Comparison of ENCODE assay signal across 16 cellular contexts in the genomic region with DNA sequence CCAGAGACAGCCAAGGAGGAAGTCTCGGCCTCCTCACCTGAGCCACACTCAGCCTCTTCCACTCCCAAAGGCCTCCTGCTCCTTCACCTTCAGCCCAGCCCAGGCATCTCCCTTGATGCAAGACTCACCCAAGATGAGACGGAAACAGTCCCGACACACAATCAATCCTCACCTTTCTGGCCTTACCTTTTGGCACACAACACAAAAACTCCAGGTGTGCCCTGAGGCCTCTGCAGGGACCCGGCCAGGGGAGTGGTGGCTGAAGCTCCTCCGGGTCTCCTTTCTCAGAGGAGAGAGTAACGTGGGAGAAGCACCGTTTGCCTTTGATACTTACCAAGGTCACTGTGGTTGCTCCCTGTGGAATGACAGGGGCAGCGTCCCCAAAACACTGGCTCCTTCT. TPM values are rescaled to one million over a fixed set of nuclear protein-coding genes. Genes with fewer than 3 reads are reported as not detected.
"Had no signal": no experiment of that assay in that cellular context is flagged by ENCODE, and none has a peak within 500 bp of the region (broad histone marks: within the 10 kb centered on the region; RNA-seq: fewer than 3 reads in every experiment).

No MANE protein-coding gene starts in this region.

- H3K27ac ChIP-seq: epithelial cell of prostate, esophagus muscularis mucosa, gastrocnemius medialis, parathyroid adenoma, stomach had no signal

- H3K27ac Mint-ChIP-seq: effector memory CD8-positive, alpha-beta T cell; mesothelial cell of epicardium; natural killer cell had no signal

- DNase-seq: effector memory CD8-positive, alpha-beta T cell; gastrocnemius medialis; natural killer cell; stimulated activated CD4-positive, alpha-beta T cell treated with anti-CD3 and anti-CD28 coated beads, Interleukin-2, amount 100 ng/mL, for 24 hours; stimulated activated CD4-positive, alpha-beta T cell treated with anti-CD3 and anti-CD28 coated beads, Interleukin-4, amount 100 ng/mL, for 4 hours; stimulated activated naive CD4-positive, alpha-beta T cell; stomach; substantia nigra; trophoblast cell had no signal

- ATAC-seq: effector memory CD8-positive, alpha-beta T cell; gastrocnemius medialis; left lobe of liver; natural killer cell; sciatic nerve had no signal

- H3K36me3 Mint-ChIP-seq: mesothelial cell of epicardium, natural killer cell had no signal

- H3K4me3 ChIP-seq: esophagus muscularis mucosa, gastrocnemius medialis, stomach had no signal

- H3K27me3 ChIP-seq: esophagus muscularis mucosa, gastrocnemius medialis, stomach had no signal

- H3K4me3 Mint-ChIP-seq: effector memory CD8-positive, alpha-beta T cell; mesothelial cell of epicardium; natural killer cell had no signal

- H3K9me3 Mint-ChIP-seq: effector memory CD8-positive, alpha-beta T cell; mesothelial cell of epicardium; natural killer cell had no signal

- H3K79me2 ChIP-seq: parathyroid adenoma had no signal

- H3K9me3 ChIP-seq: esophagus muscularis mucosa, gastrocnemius medialis, stomach had no signal

- H3K4me1 Mint-ChIP-seq: mesothelial cell of epicardium had no signal

- H3K4me1 ChIP-seq: parathyroid adenoma had no signal

- H3K36me3 ChIP-seq: esophagus muscularis mucosa, gastrocnemius medialis, stomach had no signal

- H3K9ac ChIP-seq: parathyroid adenoma had no signal

- H2AFZ ChIP-seq: parathyroid adenoma had no signal

RNA-seq across cellular contexts. Expression of a gene that starts 23.8 kb away (rescaled TPM):
- total RNA-seq: pulmonary artery endothelial cell had no signal
